27 cellular contexts compared by ENCODE assay signal in genomic region chr22:34303656-34304055, GRCh38.
"Had no signal": no experiment of that assay in that cellular context is flagged by ENCODE, and none has a peak within 500 bp of the region (broad histone marks: within the 10 kb centered on the region; RNA-seq: fewer than 3 reads in every experiment).

No MANE protein-coding gene starts in this region.

- ATAC-seq: activated CD4-positive, alpha-beta T cell treated with anti-CD3 and anti-CD28 coated beads for 36 hours; activated CD8-positive, alpha-beta memory T cell treated with anti-CD3 and anti-CD28 coated beads, Interleukin-2, amount 10 ng/mL, durations not matched to agents 7 days and 5 days; activated CD8-positive, alpha-beta T cell treated with anti-CD3 and anti-CD28 coated beads, Interleukin-2, amount 10 ng/mL, durations not matched to agents 7 days and 5 days; activated naive CD4-positive, alpha-beta T cell treated with anti-CD3 and anti-CD28 coated beads, Interleukin-2, amount 50 U/mL, for 72 hours; activated T-cell treated with anti-CD3 and anti-CD28 coated beads, Interleukin-2, amount 50 U/mL, for 72 hours; gastroesophageal sphincter had no signal

- H3K36me3 ChIP-seq: brain microvascular endothelial cell, colonic mucosa, esophagus squamous epithelium, gastroesophageal sphincter had no signal

- H3K27ac ChIP-seq: brain microvascular endothelial cell, colonic mucosa, epithelial cell of prostate, esophagus squamous epithelium, gastroesophageal sphincter had no signal

- H3K4me3 ChIP-seq: colonic mucosa, esophagus squamous epithelium, gastroesophageal sphincter had no signal

- H3K9me3 ChIP-seq: colonic mucosa, esophagus squamous epithelium, gastroesophageal sphincter had no signal

- H3K4me1 ChIP-seq: colonic mucosa, esophagus squamous epithelium had no signal

- DNase-seq: activated CD4-positive, alpha-beta memory T cell treated with anti-CD3 and anti-CD28 coated beads for 36 hours; activated CD4-positive, alpha-beta T cell treated with anti-CD3 and anti-CD28 coated beads for 36 hours; activated CD4-positive, alpha-beta T cell treated with anti-CD3 and anti-CD28 coated beads, Interleukin-2, amount 10 ng/mL, durations not matched to agents 24 days and 14 days; activated CD4-positive, CD25-positive, alpha-beta regulatory T cell; activated CD4-positive, CD25-positive, alpha-beta regulatory T cell treated with anti-CD3 and anti-CD28 coated beads, Interleukin-2, amount 50 U/mL, for 72 hours; activated CD8-positive, alpha-beta memory T cell treated with anti-CD3 and anti-CD28 coated beads, Interleukin-2, amount 10 ng/mL, durations not matched to agents 7 days and 5 days; activated CD8-positive, alpha-beta memory T cell treated with anti-CD3 and anti-CD28 coated beads, Interleukin-2, amount 50 U/mL, for 4 hours; activated CD8-positive, alpha-beta T cell treated with anti-CD3 and anti-CD28 coated beads, Interleukin-2, amount 10 ng/mL, durations not matched to agents 7 days and 5 days; activated gamma-delta T cell; activated naive CD4-positive, alpha-beta T cell; activated naive CD4-positive, alpha-beta T cell treated with anti-CD3 and anti-CD28 coated beads, Interleukin-2, amount 10 ng/mL, durations not matched to agents 7 days and 5 days; activated naive CD8-positive, alpha-beta T cell treated with anti-CD3 and anti-CD28 coated beads, Interleukin-2, amount 10 ng/mL, durations not matched to agents 7 days and 5 days; activated T-cell treated with anti-CD3 and anti-CD28 coated beads for 4 hours; activated T-cell treated with anti-CD3 and anti-CD28 coated beads, Interleukin-2, amount 50 U/mL, for 24 hours; activated T-cell treated with anti-CD3 and anti-CD28 coated beads, Interleukin-2, amount 50 U/mL, for 72 hours; anterior cingulate cortex; brain microvascular endothelial cell; central memory CD4-positive, alpha-beta T cell; cerebellar nuclear complex; colonic mucosa; effector CD8-positive, alpha-beta T cell; esophagus squamous epithelium; foreskin melanocyte; T-helper 2 cell had no signal

- H3K27me3 ChIP-seq: brain microvascular endothelial cell, colonic mucosa, esophagus squamous epithelium, gastroesophageal sphincter had no signal
